Comparison of ENCODE assay signal across 7 cellular contexts in genomic region chr16:14912588-14912987, GRCh38. TPM values are rescaled to one million over a fixed set of nuclear protein-coding genes. Genes with fewer than 3 reads are reported as not detected.
A peak's percentile ranks its signal among the peaks of the same experiment; 100 is the strongest.
DNase-seq lines count a peak whose midpoint lies in the region; ATAC-seq, FAIRE-seq and TF ChIP-seq lines count a peak whose summit lies in the region.
"Not testable (repeated sequence)": the region's sequence is repeated elsewhere in the genome, so short reads cannot be mapped to it uniquely, and the experiment has no call there.
"Had no signal": no experiment of that assay in that cellular context is flagged by ENCODE, and none has a peak within 500 bp of the region (broad histone marks: within the 10 kb centered on the region; RNA-seq: fewer than 3 reads in every experiment).

No MANE protein-coding gene starts in this region.

- H3K36me3 ChIP-seq in A673 (ENCODE audit: insufficient read depth, low read length, poor library complexity, severe bottlenecking); HCT116 (ENCODE audit: control insufficient read depth in 1 of 2, insufficient read depth in 2 of 2, low read length in 2 of 2); PC-9 (ENCODE audit: low read depth); GM12878 (ENCODE audit: control insufficient read depth in 2 of 2, insufficient read depth in 2 of 2, low read length in 1 of 2); mammary epithelial cell (ENCODE audit: insufficient read depth, low read length); gastrocnemius medialis: not testable (repeated sequence)

- intact Hi-C loops in A673 (cut with micrococcal nuclease; ENCODE audit: unreplicated experiment); HCT116 (cut with micrococcal nuclease); PC-9 (cut with micrococcal nuclease; ENCODE audit: unreplicated experiment); GM12878 (cut with micrococcal nuclease; ENCODE audit: unreplicated experiment); mammary epithelial cell (cut with micrococcal nuclease); gastrocnemius medialis (cut with DNase I; ENCODE audit: low total_unique reads): not testable (repeated sequence)

- not testable (repeated sequence) for H3K9ac ChIP-seq in HCT116 (ENCODE audit: low read length); GM12878 (ENCODE audit: control insufficient read depth, insufficient read depth, low read length); mammary epithelial cell (ENCODE audit: insufficient read depth, low read length)

- WGBS in GM12878 (ENCODE audit: insufficient coverage, insufficient replicate concordance, low lambda C conversion rate, missing lambda C conversion rate): 92% methylated on average over 2 of the region's 11 CpGs
- WGBS in mammary epithelial cell (ENCODE audit: low coverage, missing lambda C conversion rate): no CpG with 5 or more reads among the region's 11 CpGs

- not testable (repeated sequence) for H3K9me3 ChIP-seq in A673 (ENCODE audit: low read depth, low read length, poor library complexity, severe bottlenecking); HCT116 (ENCODE audit: control insufficient read depth in 1 of 2, insufficient read depth in 1 of 2, low read depth in 1 of 2, low read length in 2 of 2); PC-9 (ENCODE audit: insufficient read depth, low read depth); GM12878 (replicated peaks; ENCODE audit: control insufficient read depth, insufficient read depth, low read length); mammary epithelial cell (replicated peaks; ENCODE audit: insufficient read depth, low read length); gastrocnemius medialis

- not testable (repeated sequence) for H3K4me2 ChIP-seq in HCT116 (ENCODE audit: low read length); PC-9; GM12878 (ENCODE audit: control insufficient read depth, insufficient read depth); mammary epithelial cell (ENCODE audit: insufficient read depth, low read depth, low read length)

- ATAC-seq in HCT116, GM12878: not testable (repeated sequence)
- peak; percentile 49 to 56 for ATAC-seq in gastrocnemius medialis

- not testable (repeated sequence) for H3K4me3 ChIP-seq in A673 (ENCODE audit: low read depth, low read length, poor library complexity, severe bottlenecking); HCT116 (replicated peaks in 1 of 2; ENCODE audit: low read depth in 1 of 2, low read length in 2 of 2); PC-9; GM12878; mammary epithelial cell (replicated peaks in 1 of 3; ENCODE audit: insufficient read depth in 1 of 3, low read depth in 2 of 3, low read length in 3 of 3); gastrocnemius medialis

- not testable (repeated sequence) for FAIRE-seq in GM12878 (lab: Jason Lieb, UNC)

- DNase-seq in A673 (ENCODE audit: low spot score); HCT116 (ENCODE audit: low read depth, low spot score); PC-9; GM12878 (ENCODE audit: low read depth, low spot score); mammary epithelial cell; gastrocnemius medialis: not testable (repeated sequence)

- not testable (repeated sequence) for TF ChIP-seq CTCF in A673 (conservative IDR thresholded peaks at IDR 0.05; ENCODE audit: low read depth, low read length); HCT116 (IDR thresholded peaks at IDR 0.05 in 2 of 3, conservative IDR thresholded peaks at IDR 0.05 in 1 of 3; ENCODE audit: borderline replicate concordance in 1 of 3, insufficient read depth in 1 of 3, low read depth in 2 of 3, low read length in 2 of 3); PC-9 (conservative IDR thresholded peaks at IDR 0.05); GM12878 (IDR thresholded peaks at IDR 0.05 in 2 of 3, conservative IDR thresholded peaks at IDR 0.05 in 1 of 3; ENCODE audit: control insufficient read depth in 2 of 3, extremely low read depth in 1 of 3, insufficient read depth in 1 of 3, low read depth in 3 of 3, low read length in 3 of 3); mammary epithelial cell (conservative IDR thresholded peaks at IDR 0.05 in 1 of 2, IDR thresholded peaks at IDR 0.05 in 1 of 2; ENCODE audit: extremely low read depth in 1 of 2, insufficient read depth in 1 of 2, low read depth in 1 of 2, low read length in 2 of 2); gastrocnemius medialis (IDR thresholded peaks at IDR 0.05 in 4 of 5, conservative IDR thresholded peaks at IDR 0.05 in 1 of 5)

- dilution Hi-C loops in mammary epithelial cell (cut with HindIII; ENCODE audit: low sequenced_read_pairs): not testable (repeated sequence)

- not testable (repeated sequence) for H3F3A ChIP-seq in PC-9 (ENCODE audit: insufficient read depth, low read depth)

- H3K79me2 ChIP-seq in HCT116 (ENCODE audit: insufficient read depth, low read length); PC-9 (ENCODE audit: low read depth); GM12878 (ENCODE audit: control insufficient read depth, insufficient read depth, low read length); mammary epithelial cell (ENCODE audit: insufficient read depth, low read length): not testable (repeated sequence)

- not testable (repeated sequence) for TF ChIP-seq EP300 in GM12878 (IDR thresholded peaks at IDR 0.05; ENCODE audit: borderline replicate concordance in 1 of 2, control insufficient read depth in 1 of 2, low read depth in 2 of 2, low read length in 2 of 2)

- not testable (repeated sequence) for H3K27me3 ChIP-seq in A673 (replicated peaks; ENCODE audit: insufficient read depth, low read depth, low read length, poor library complexity); HCT116 (ENCODE audit: insufficient read depth, low read length); PC-9 (ENCODE audit: insufficient read depth, low read depth); GM12878 (replicated peaks in 1 of 2; ENCODE audit: control insufficient read depth in 2 of 2, insufficient read depth in 2 of 2, low read length in 1 of 2); mammary epithelial cell (ENCODE audit: insufficient read depth, low read length); gastrocnemius medialis

- H4K20me1 ChIP-seq in HCT116 (ENCODE audit: insufficient read depth); PC-9 (ENCODE audit: insufficient read depth); GM12878 (ENCODE audit: control insufficient read depth, insufficient read depth); mammary epithelial cell (ENCODE audit: insufficient read depth, low read length): not testable (repeated sequence)

- not testable (repeated sequence) for H3K4me1 ChIP-seq in A673 (ENCODE audit: insufficient read depth, low read length, poor library complexity, severe bottlenecking); HCT116 (ENCODE audit: control insufficient read depth in 1 of 2, insufficient read depth in 2 of 2, low read length in 2 of 2); PC-9 (replicated peaks; ENCODE audit: insufficient read depth); GM12878 (ENCODE audit: control insufficient read depth, insufficient read depth, low read length); mammary epithelial cell (ENCODE audit: insufficient read depth, low read length); gastrocnemius medialis

- TF ChIP-seq RAD21 in HCT116 (IDR thresholded peaks at IDR 0.05; ENCODE audit: low read depth); GM12878 (IDR thresholded peaks at IDR 0.05; ENCODE audit: insufficient read depth, low read depth, low read length): not testable (repeated sequence)

- CTCF ChIA-PET in A673 (lab: Charles Lee); HCT116 (lab: Charles Lee); PC-9 (lab: Charles Lee); GM12878 (lab: Yijun Ruan, JAX); mammary epithelial cell (lab: Charles Lee; ENCODE audit: low non-redundant PET): not testable (repeated sequence)

- TSS peak; percentile 63 for BruUV-seq in A673 (replicated peaks; lab: Mats Ljungman, UMichigan)
- BruUV-seq in HCT116 (replicated peaks; lab: Mats Ljungman, UMichigan): TSS peak; percentile 81
- TSS peak; percentile 39 for BruUV-seq in PC-9 (replicated peaks; lab: Mats Ljungman, UMichigan)
- BruUV-seq in GM12878 (replicated peaks; lab: Mats Ljungman, UMichigan): TSS peak; percentile 90
- TSS peak; percentile 69 for BruUV-seq in mammary epithelial cell (replicated peaks; lab: Mats Ljungman, UMichigan)

- not testable (repeated sequence) for TF ChIP-seq POLR2A in HCT116 (IDR thresholded peaks at IDR 0.05; ENCODE audit: borderline replicate concordance, extremely low read depth, insufficient read depth, insufficient read length); GM12878 (IDR thresholded peaks at IDR 0.05; ENCODE audit: low read depth, low read length); gastrocnemius medialis (IDR thresholded peaks at IDR 0.05)

- in situ Hi-C loops in GM12878 (cut with MboI); mammary epithelial cell (cut with MboI; ENCODE audit: low sequenced_read_pairs in 2 of 2); gastrocnemius medialis (cut with MboI; ENCODE audit: low sequenced_read_pairs in 4 of 4): not testable (repeated sequence)

- POLR2A ChIA-PET in A673 (lab: Charles Lee; ENCODE audit: low non-redundant PET); HCT116 (lab: Charles Lee); PC-9 (lab: Charles Lee; ENCODE audit: unreplicated experiment); GM12878 (lab: Charles Lee): not testable (repeated sequence)

- SMC1A ChIA-PET in GM12878 (lab: Charles Lee; ENCODE audit: uncharacterized antibody, unreplicated experiment): not testable (repeated sequence)

- not testable (repeated sequence) for H3K9me2 ChIP-seq in HCT116 (ENCODE audit: insufficient read depth); PC-9 (ENCODE audit: insufficient read depth)

- not testable (repeated sequence) for H3K27ac ChIP-seq in A673 (ENCODE audit: low read depth, low read length, poor library complexity, severe bottlenecking); HCT116 (ENCODE audit: low read depth, low read length); PC-9; GM12878 (ENCODE audit: control insufficient read depth, insufficient read depth); mammary epithelial cell (ENCODE audit: insufficient read depth, low read depth, low read length)
- peak overlapping the region in 3 of 4 donors; percentile 43 to 65 (median 48) for H3K27ac ChIP-seq in gastrocnemius medialis

- not testable (repeated sequence) for H2AFZ ChIP-seq in HCT116 (ENCODE audit: low read depth, low read length, poor library complexity, severe bottlenecking); PC-9; GM12878 (ENCODE audit: control insufficient read depth, low read depth, low read length); mammary epithelial cell (ENCODE audit: low read depth, low read length)

- RAD21 ChIA-PET in HCT116 (lab: Charles Lee; ENCODE audit: low non-redundant PET in 1 of 2, low total read pairs in 2 of 2, uncharacterized antibody in 2 of 2, unreplicated experiment in 2 of 2); GM12878 (lab: Charles Lee; ENCODE audit: unreplicated experiment): not testable (repeated sequence)

RNA-seq across cellular contexts. Expression of gene NPIPA1, which starts 24.7 kb away (rescaled TPM):
- total RNA-seq in A673 (2021) (161 and 178 TPM in 2 replicates), HCT116 (2021; ENCODE audit: unreplicated experiment) (93.4 TPM), PC-9 (2021) (84.5 and 109 TPM in 2 replicates), GM12878 (2014; rRNA removed) (13.6 and 13.7 TPM in 2 replicates), GM12878 (2014; rRNA removed; fragmentation: Illumina TruSeq; extraction: Trizol) (14.6 and 15.7 TPM in 2 replicates), GM12878 (2021) (42.8 and 42.9 TPM in 2 replicates), mammary epithelial cell (100 to 1,000 TPM in 1 of 2 donors, 10 to 100 TPM in 1; 41.0 to 159 TPM), gastrocnemius medialis (10 to 100 TPM; 19.6 to 53.1 (median 25.7) TPM)
- 96.0 and 109 TPM in 2 replicates for polyA plus RNA-seq in HCT116 (2012)
- total RNA-seq in GM12878 (2013; cell fraction: nucleolus; rRNA removed): 165 and 181 TPM in 2 replicates
- polyA plus RNA-seq in GM12878 (2011; ENCODE audit: low read depth): 26.3 TPM
- polyA plus RNA-seq in GM12878 (2011; rRNA removed) (36.0 and 39.8 TPM in 2 replicates), GM12878 (2014; fragmentation: Illumina TruSeq; extraction: Trizol) (32.4 and 50.4 TPM in 2 replicates), GM12878 (2014; fragmentation: Nextera tagmentation; extraction: Ambion mirVana) (1 to 10 TPM; 7.7 to 8.9 TPM), GM12878 (2014; rRNA removed) (30.1 and 31.4 TPM in 2 replicates), GM12878 (2016; fragmentation: Nextera tagmentation; extraction: Ambion mirVana) (10 to 100 TPM in 1 of 2 experiments, 1 to 10 TPM in 1; 9.3 to 10.2 TPM), mammary epithelial cell (34.7 TPM)
- polyA plus RNA-seq in GM12878 (2011; cell fraction: cytosol; rRNA removed): 16.9 and 22.3 TPM in 2 replicates
- polyA plus RNA-seq in GM12878 (2011; cell fraction: nucleus; rRNA removed): 228 and 263 TPM in 2 replicates
- 48.7 and 63.6 TPM in 2 replicates for polyA plus RNA-seq in GM12878 (2012)
- polyA minus RNA-seq in GM12878 (2011; rRNA and poly(A)+ RNA removed): 16.1 and 17.8 TPM in 2 replicates
- 8.3 and 9.5 TPM in 2 replicates for polyA minus RNA-seq in GM12878 (2011; cell fraction: cytosol; rRNA and poly(A)+ RNA removed)
- polyA minus RNA-seq in GM12878 (2011; cell fraction: nucleus; rRNA and poly(A)+ RNA removed): 37.6 and 53.8 TPM in 2 replicates
- 5.2 TPM for polyA minus RNA-seq in mammary epithelial cell
- polyA plus RNA-seq: CD14-positive monocyte had no signal
